Comparison of ENCODE assay signal across 2 cellular contexts in genomic region chr3:46491089-46492070, GRCh38.
TF ChIP-seq lines count a peak whose summit lies in the region.

No MANE protein-coding gene starts in this region.

TF ChIP-seq in liver, 16 proteins besides CTCF, POLR2A, EP300 and RAD21:
- TF ChIP-seq ZBTB33 (IDR thresholded peaks at IDR 0.05) (peak; percentile 83), HNF4A (conservative IDR thresholded peaks at IDR 0.05) (peak; percentile 80 to 90), MAX (IDR thresholded peaks at IDR 0.05) (peak; percentile 98), ATF3 (IDR thresholded peaks at IDR 0.05) (peak; percentile 48), FOXA1 (IDR thresholded peaks at IDR 0.05) (peak; percentile 87), NR2F2 (IDR thresholded peaks at IDR 0.05) (peak; percentile 30), REST (IDR thresholded peaks at IDR 0.05) (peak; percentile 55), YY1 (IDR thresholded peaks at IDR 0.05) (peak; percentile 83), EGR1 (IDR thresholded peaks at IDR 0.05; ENCODE audit: low read depth in 2 of 2) (peak; percentile 54 to 76), SP1 (IDR thresholded peaks at IDR 0.05) (peak; percentile 86), FOXA2 (IDR thresholded peaks at IDR 0.05) (peak; percentile 89), JUND (IDR thresholded peaks at IDR 0.05) (peak; percentile 73), TAF1 (conservative IDR thresholded peaks at IDR 0.05) (no peak), RXRA (IDR thresholded peaks at IDR 0.05) (peak; percentile 94 to 97), GABPA (IDR thresholded peaks at IDR 0.05 in 1 of 2, conservative IDR thresholded peaks at IDR 0.05 in 1 of 2) (peak in 1 of 2 donors; percentile 51), HNF4G (IDR thresholded peaks at IDR 0.05) (peak; percentile 28)

TF ChIP-seq in HepG2, 621 proteins besides CTCF, POLR2A, EP300 and RAD21:
- no peak for TF ChIP-seq SNAPC5 (CRISPR knock-in tag; IDR thresholded peaks at IDR 0.05; ENCODE audit: borderline replicate concordance)
- TF ChIP-seq MAFK (conservative IDR thresholded peaks at IDR 0.05 in 1 of 2, IDR thresholded peaks at IDR 0.05 in 1 of 2; ENCODE audit: low read length in 2 of 2) = no peak
